Comparison of ENCODE assay signal across 15 cellular contexts in genomic region chr6:444653-445275, GRCh38. TPM values are rescaled to one million over a fixed set of nuclear protein-coding genes. Genes with fewer than 3 reads are reported as not detected.
DNase-seq lines count a peak whose midpoint lies in the region; ATAC-seq and TF ChIP-seq lines count a peak whose summit lies in the region.
"Had no signal": no experiment of that assay in that cellular context is flagged by ENCODE, and none has a peak within 500 bp of the region (broad histone marks: within the 10 kb centered on the region; RNA-seq: fewer than 3 reads in every experiment).

No MANE protein-coding gene starts in this region.

- no peak for TF ChIP-seq CTCF in WERI-Rb-1 (IDR thresholded peaks at IDR 0.05; ENCODE audit: low read depth, low read length)
- no peak for TF ChIP-seq CTCF in endothelial cell (IDR thresholded peaks at IDR 0.05; ENCODE audit: unreplicated experiment)

- peaks cover 6% of the 10 kb centered on the region for H3K27me3 Mint-ChIP-seq in endothelial cell (ENCODE audit: unreplicated experiment)

- ATAC-seq in activated naive CD4-positive, alpha-beta T cell treated with anti-CD3 and anti-CD28 coated beads, Interleukin-2, amount 50 U/mL, for 72 hours, result peak; percentile 32 to 45
- no peak for ATAC-seq in HG02981 (IDR thresholded peaks at IDR 0.05; ENCODE audit: unreplicated experiment)
- ATAC-seq: gastrocnemius medialis, left colon had no signal

- no peak overlapping the region for H3K4me3 Mint-ChIP-seq in endothelial cell (ENCODE audit: unreplicated experiment)

- H3K4me1 Mint-ChIP-seq in endothelial cell (ENCODE audit: unreplicated experiment), result no peaks in the 10 kb centered on the region

- H3K27ac Mint-ChIP-seq in activated naive CD4-positive, alpha-beta T cell treated with anti-CD3 and anti-CD28 coated beads, Interleukin-2, amount 50 U/mL, for 72 hours, result peak overlapping the region; percentile 90 to 92
- no peak overlapping the region for H3K27ac Mint-ChIP-seq in endothelial cell (ENCODE audit: unreplicated experiment)

- no peaks in the 10 kb centered on the region for H3K27me3 ChIP-seq in WERI-Rb-1 (ENCODE audit: insufficient read depth, low read depth, severe bottlenecking)
- H3K27me3 ChIP-seq: SJSA1 had no signal

- no peaks in the 10 kb centered on the region for H3K36me3 ChIP-seq in WERI-Rb-1
- H3K36me3 ChIP-seq: gastrocnemius medialis, SJSA1, tibial artery had no signal

- H3K4me3 ChIP-seq in Jurkat, Clone E6-1 (ENCODE audit: low read length), result no peak overlapping the region
- H3K4me3 ChIP-seq in WERI-Rb-1 (ENCODE audit: low read depth, low read length), result no peak overlapping the region
- H3K4me3 ChIP-seq: gastrocnemius medialis, SJSA1, tibial artery had no signal

- DNase-seq in Jurkat, Clone E6-1 (ENCODE audit: low read depth, low spot score), result peak; percentile 65
- peak; percentile 67 for DNase-seq in activated CD4-positive, alpha-beta T cell treated with anti-CD3 and anti-CD28 coated beads, Interleukin-2, amount 50 U/mL, for 1 hour
- DNase-seq in activated naive CD4-positive, alpha-beta T cell treated with anti-CD3 and anti-CD28 coated beads, Interleukin-2, amount 50 U/mL, for 72 hours (ENCODE audit: low spot score in 2 of 2), result peak; percentile 52 to 64
- DNase-seq in stimulated activated CD4-positive, alpha-beta T cell treated with anti-CD3 and anti-CD28 coated beads, Interleukin-2, amount 100 ng/mL, for 4 hours (ENCODE audit: low read depth), result peak; percentile 52
- DNase-seq in WERI-Rb-1 (no peak), endothelial cell (ENCODE audit: low spot score) (no peak), HUDEP-2 (lab: John Stamatoyannopoulos, UW; ENCODE audit: unreplicated experiment in 76 of 76) (no peak)
- DNase-seq: cortex of kidney, gastrocnemius medialis, left colon, NCI-H1048, NCI-H69 had no signal

- peaks cover 16% of the 10 kb centered on the region for H3K9me3 ChIP-seq in WERI-Rb-1 (ENCODE audit: severe bottlenecking)
- H3K9me3 ChIP-seq: gastrocnemius medialis, SJSA1, tibial artery had no signal

- peaks cover 0 to 6% of the 10 kb centered on the region in 2 donors for H3K9me3 Mint-ChIP-seq in activated naive CD4-positive, alpha-beta T cell treated with anti-CD3 and anti-CD28 coated beads, Interleukin-2, amount 50 U/mL, for 72 hours
- peaks cover 5% of the 10 kb centered on the region for H3K9me3 Mint-ChIP-seq in endothelial cell (ENCODE audit: unreplicated experiment)

- no peak overlapping the region for H3K27ac ChIP-seq in WERI-Rb-1
- H3K27ac ChIP-seq: gastrocnemius medialis, SJSA1, tibial artery had no signal

- H3K36me3 Mint-ChIP-seq in activated naive CD4-positive, alpha-beta T cell treated with anti-CD3 and anti-CD28 coated beads, Interleukin-2, amount 50 U/mL, for 72 hours, result peaks cover 0 to 13% of the 10 kb centered on the region in 2 donors
- peaks cover 8% of the 10 kb centered on the region for H3K36me3 Mint-ChIP-seq in endothelial cell (ENCODE audit: low read depth, unreplicated experiment)

RNA-seq across cellular contexts. Expression of gene IRF4, which starts 53.2 kb away (rescaled TPM):
- not detected for polyA plus RNA-seq in Jurkat, Clone E6-1 (2012; ENCODE audit: insufficient read depth, insufficient read length)
- total RNA-seq in activated naive CD4-positive, alpha-beta T cell treated with anti-CD3 and anti-CD28 coated beads, Interleukin-2, amount 50 U/mL, for 72 hours, result 100 to 1,000 TPM; 334 to 809 TPM
- not detected for total RNA-seq in endothelial cell (ENCODE audit: unreplicated experiment)

Comparison
In these comparisons a context has a peak if more than half of its experiments do, and no peak if none do; other contexts are left out.
1. DNase-seq: peak in Jurkat, Clone E6-1 (single experiment), activated CD4-positive, alpha-beta T cell treated with anti-CD3 and anti-CD28 coated beads, Interleukin-2, amount 50 U/mL, for 1 hour (single experiment), activated naive CD4-positive, alpha-beta T cell treated with anti-CD3 and anti-CD28 coated beads, Interleukin-2, amount 50 U/mL, for 72 hours (2 of 2) and stimulated activated CD4-positive, alpha-beta T cell treated with anti-CD3 and anti-CD28 coated beads, Interleukin-2, amount 100 ng/mL, for 4 hours (single experiment); none in WERI-Rb-1 (single experiment), endothelial cell (single experiment) and HUDEP-2 (0 of 76).
2. RNA of gene IRF4, which starts 53.2 kb away (total RNA-seq): 334 to 809 TPM in activated naive CD4-positive, alpha-beta T cell treated with anti-CD3 and anti-CD28 coated beads, Interleukin-2, amount 50 U/mL, for 72 hours; not detected in endothelial cell (single experiment); every median in the first group is over 100 times any median in the second.